In genomic region chr13:113749507-113749906, GRCh38 we compare ENCODE assay signal across 22 cellular contexts.
"Had no signal": no experiment of that assay in that cellular context is flagged by ENCODE, and none has a peak within 500 bp of the region (broad histone marks: within the 10 kb centered on the region; RNA-seq: fewer than 3 reads in every experiment).

No MANE protein-coding gene starts in this region.

- H3K4me1 ChIP-seq: gastrocnemius medialis, left lung, parathyroid adenoma, prostate gland, testis, tibial artery had no signal

- ATAC-seq: gastrocnemius medialis; left lung; naive thymus-derived CD8-positive, alpha-beta T cell had no signal

- H2AFZ ChIP-seq: parathyroid adenoma had no signal

- H3K4me3 ChIP-seq: gastrocnemius medialis, left lung, prostate gland, testis, tibial artery had no signal

- H3K36me3 ChIP-seq: gastrocnemius medialis, left lung, neutrophil, prostate gland, tibial artery had no signal

- H3K27me3 ChIP-seq: testis had no signal

- H3K79me2 ChIP-seq: parathyroid adenoma had no signal

- DNase-seq: central memory CD4-positive, alpha-beta T cell; effector CD8-positive, alpha-beta T cell; endodermal cell; foreskin fibroblast; gastrocnemius medialis; left cardiac atrium; nephron progenitor cell; small intestine; stimulated activated CD4-positive, alpha-beta T cell treated with anti-CD3 and anti-CD28 coated beads, Interleukin-12 subunit alpha, Interleukin-12 subunit beta, amount 100 ng/mL, for 4 hours; stimulated activated CD4-positive, alpha-beta T cell treated with anti-CD3 and anti-CD28 coated beads, Interleukin-1b, Interleukin-23, amount 100 ng/mL, for 48 hours; stimulated activated CD4-positive, alpha-beta T cell treated with anti-CD3 and anti-CD28 coated beads, Interleukin-4, amount 100 ng/mL, for 1 hour; stimulated activated CD8-positive, alpha-beta memory T cell treated with anti-CD3 and anti-CD28 coated beads, Interleukin-4, amount 100 ng/mL, for 48 hours; stimulated activated naive CD4-positive, alpha-beta T cell; substantia nigra; testis; tibial artery had no signal

- H3K27ac ChIP-seq: epithelial cell of prostate, gastrocnemius medialis, left lung, neutrophil, parathyroid adenoma, prostate gland, testis, tibial artery had no signal

- H3K9me3 ChIP-seq: gastrocnemius medialis, left lung, neutrophil, prostate gland, testis, tibial artery had no signal
